13 cellular contexts compared by ENCODE assay signal in the genomic region with DNA sequence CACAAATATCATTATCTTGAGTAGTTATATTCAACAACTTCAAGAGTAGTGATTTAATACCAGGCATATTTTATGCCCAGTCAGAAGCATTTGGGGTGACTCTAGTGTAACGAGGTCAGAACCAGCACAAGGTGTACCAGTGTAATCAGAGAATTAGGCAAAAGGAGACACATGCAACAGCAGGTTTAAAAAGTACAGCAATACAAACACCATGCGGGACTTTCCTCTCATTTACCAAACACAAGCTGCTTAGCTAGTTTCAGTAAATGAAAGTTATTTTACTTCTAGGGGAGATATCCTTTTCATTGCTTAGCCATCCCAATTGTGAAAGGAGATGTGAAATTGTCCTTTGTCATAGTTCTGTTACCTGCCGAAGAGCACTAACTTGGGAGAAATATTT. TPM values are rescaled to one million over a fixed set of nuclear protein-coding genes. Genes with fewer than 3 reads are reported as not detected.
DNase-seq lines count a peak whose midpoint lies in the region; ATAC-seq and TF ChIP-seq lines count a peak whose summit lies in the region.
"Had no signal": no experiment of that assay in that cellular context is flagged by ENCODE, and none has a peak within 500 bp of the region (broad histone marks: within the 10 kb centered on the region; RNA-seq: fewer than 3 reads in every experiment).

No MANE protein-coding gene starts in this region.

- H3K27ac ChIP-seq in left ventricle myocardium inferior (replicated peaks) (peak overlapping the region; percentile 93), suprapubic skin (no peak overlapping the region)
- H3K27ac ChIP-seq: C4-2B had no signal

- TF ChIP-seq EP300 in suprapubic skin (IDR thresholded peaks at IDR 0.05), result no peak

- ATAC-seq in GM18868 (IDR thresholded peaks at IDR 0.05; ENCODE audit: unreplicated experiment) (peak; percentile 66), HG03025 (IDR thresholded peaks at IDR 0.05; ENCODE audit: low FRiP score, unreplicated experiment) (peak; percentile 38)
- no peak for ATAC-seq in activated CD8-positive, alpha-beta memory T cell treated with anti-CD3 and anti-CD28 coated beads, Interleukin-2, amount 10 ng/mL, durations not matched to agents 7 days and 5 days
- ATAC-seq: stimulated activated naive CD8-positive, alpha-beta T cell treated with anti-CD3 and anti-CD28 coated beads, Interleukin-15, Interleukin-2, amounts not matched to agents 100 U/mL and 50 U/mL, for 24 hours had no signal

- peaks cover 64% of the 10 kb centered on the region for H3K27me3 Mint-ChIP-seq in activated CD8-positive, alpha-beta memory T cell treated with anti-CD3 and anti-CD28 coated beads, Interleukin-2, amount 10 ng/mL, durations not matched to agents 7 days and 5 days

- H3K36me3 ChIP-seq in left ventricle myocardium inferior (no peaks in the 10 kb centered on the region), suprapubic skin (no peaks in the 10 kb centered on the region)
- H3K36me3 ChIP-seq: adrenal gland had no signal

- CTCF ChIA-PET in activated CD8-positive, alpha-beta memory T cell treated with anti-CD3 and anti-CD28 coated beads, Interleukin-2, amount 10 ng/mL, durations not matched to agents 7 days and 5 days (lab: Charles Lee), result no interaction called here

- 76% methylated on average over 3 of the region's 3 CpGs for WGBS in suprapubic skin

- intact Hi-C loops in left ventricle myocardium inferior (cut with micrococcal nuclease), result loop anchor here (10.0 kb wide), 1 partner anchor 68 kb away; no protein-coding TSS in a partner anchor

- H3K9me3 ChIP-seq in left ventricle myocardium inferior (replicated peaks), result no peaks in the 10 kb centered on the region
- H3K9me3 ChIP-seq in suprapubic skin, result no peaks in the 10 kb centered on the region
- H3K9me3 ChIP-seq: adrenal gland had no signal

- H3K27me3 ChIP-seq in left ventricle myocardium inferior (ENCODE audit: low read depth) (no peaks in the 10 kb centered on the region), suprapubic skin (no peaks in the 10 kb centered on the region)
- H3K27me3 ChIP-seq: adrenal gland had no signal

- H3K4me3 ChIP-seq in left ventricle myocardium inferior, result peak overlapping the region; percentile 71
- H3K4me3 ChIP-seq in suprapubic skin, result peak overlapping the region; percentile 32

- peaks cover 2% of the 10 kb centered on the region for H3K9me3 Mint-ChIP-seq in activated CD8-positive, alpha-beta memory T cell treated with anti-CD3 and anti-CD28 coated beads, Interleukin-2, amount 10 ng/mL, durations not matched to agents 7 days and 5 days (ENCODE audit: low read depth)

- DNase-seq in left ventricle myocardium inferior (no peak), suprapubic skin (ENCODE audit: low spot score in 2 of 2) (no peak), NCI-H146 (lab: John Stamatoyannopoulos, UW) (no peak), cerebellar nuclear complex (lab: John Stamatoyannopoulos, UW) (no peak), NCI-H524 (lab: John Stamatoyannopoulos, UW) (no peak)
- no peak for DNase-seq in activated CD8-positive, alpha-beta memory T cell treated with anti-CD3 and anti-CD28 coated beads, Interleukin-2, amount 10 ng/mL, durations not matched to agents 7 days and 5 days
- DNase-seq: adrenal gland; stimulated activated CD4-positive, alpha-beta T cell treated with anti-CD3 and anti-CD28 coated beads, Interleukin-1b, Interleukin-23, amount 100 ng/mL, for 48 hours; stimulated activated naive CD8-positive, alpha-beta T cell treated with anti-CD3 and anti-CD28 coated beads, Interleukin-15, Interleukin-2, amounts not matched to agents 100 U/mL and 50 U/mL, for 24 hours had no signal

- no peak overlapping the region for H3K27ac Mint-ChIP-seq in activated CD8-positive, alpha-beta memory T cell treated with anti-CD3 and anti-CD28 coated beads, Interleukin-2, amount 10 ng/mL, durations not matched to agents 7 days and 5 days

- TF ChIP-seq CTCF in left ventricle myocardium inferior (IDR thresholded peaks at IDR 0.05; ENCODE audit: borderline replicate concordance), result no peak
- no peak for TF ChIP-seq CTCF in suprapubic skin (IDR thresholded peaks at IDR 0.05)

- H3K4me1 Mint-ChIP-seq in activated CD8-positive, alpha-beta memory T cell treated with anti-CD3 and anti-CD28 coated beads, Interleukin-2, amount 10 ng/mL, durations not matched to agents 7 days and 5 days, result peaks cover 20% of the 10 kb centered on the region

- no peak for TF ChIP-seq POLR2A in suprapubic skin (IDR thresholded peaks at IDR 0.05)

- peaks cover 16% of the 10 kb centered on the region for H3K36me3 Mint-ChIP-seq in activated CD8-positive, alpha-beta memory T cell treated with anti-CD3 and anti-CD28 coated beads, Interleukin-2, amount 10 ng/mL, durations not matched to agents 7 days and 5 days

- H3K4me3 Mint-ChIP-seq in activated CD8-positive, alpha-beta memory T cell treated with anti-CD3 and anti-CD28 coated beads, Interleukin-2, amount 10 ng/mL, durations not matched to agents 7 days and 5 days, result no peak overlapping the region

- H3K4me1 ChIP-seq in left ventricle myocardium inferior (peaks cover 72% of the 10 kb centered on the region), suprapubic skin (peaks cover 3% of the 10 kb centered on the region)

RNA-seq across cellular contexts. Expression of a gene that starts 0.8 kb away (rescaled TPM):
- 173 TPM for total RNA-seq in left ventricle myocardium inferior
- 1 to 10 TPM in 1 of 4 donors, under 1 TPM in 3; 0.08 to 2.3 (median 0.25) TPM for total RNA-seq in suprapubic skin
- total RNA-seq in activated CD8-positive, alpha-beta memory T cell treated with anti-CD3 and anti-CD28 coated beads, Interleukin-2, amount 10 ng/mL, durations not matched to agents 7 days and 5 days, result not detected
- total RNA-seq: RPMI7951 had no signal

Comparison
In these comparisons a context has a peak if more than half of its experiments do, and no peak if none do; other contexts are left out.
1. RNA of a gene that starts 0.8 kb away (total RNA-seq): 173 TPM in left ventricle myocardium inferior (single experiment); 0.08 to 2.3 TPM in suprapubic skin and not detected in activated CD8-positive, alpha-beta memory T cell treated with anti-CD3 and anti-CD28 coated beads, Interleukin-2, amount 10 ng/mL, durations not matched to agents 7 days and 5 days; every median in the first group is over 10 times any median in the second.